ENCODE assay signal across 23 cellular contexts in the genomic region with DNA sequence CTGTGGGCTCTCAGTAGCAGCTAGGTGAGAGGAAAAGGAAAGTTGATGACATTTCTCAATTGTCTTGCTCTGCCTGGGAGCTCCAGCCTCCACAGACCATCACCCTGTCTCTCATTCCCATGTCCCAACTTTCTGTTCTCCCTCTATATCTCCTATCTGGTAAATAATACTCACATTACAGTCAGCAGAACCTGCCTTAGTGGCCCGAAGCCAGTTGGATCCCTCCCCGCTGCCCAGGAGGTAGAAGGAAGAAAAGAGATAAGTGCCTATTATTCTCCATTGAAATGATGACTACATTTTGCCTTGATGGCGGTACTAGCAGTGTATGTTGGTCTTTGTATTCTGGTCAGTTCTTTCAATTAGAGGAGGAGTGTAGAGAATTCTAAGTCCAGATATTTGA.
DNase-seq lines count a peak whose midpoint lies in the region; ATAC-seq and TF ChIP-seq lines count a peak whose summit lies in the region.
"Had no signal": no experiment of that assay in that cellular context is flagged by ENCODE, and none has a peak within 500 bp of the region (broad histone marks: within the 10 kb centered on the region; RNA-seq: fewer than 3 reads in every experiment).

No MANE protein-coding gene starts in this region.

- no peak overlapping the region for H3K9ac ChIP-seq in parathyroid adenoma
- H3K9ac ChIP-seq: BLaER1 treated with 17β-estradiol and CSF1 and Interleukin-3, amounts not matched to agents 10 nM and 100 nM; KMS-11 had no signal

- no peaks in the 10 kb centered on the region for H3K9me3 ChIP-seq in parathyroid adenoma (ENCODE audit: control insufficient read depth, low read length)
- H3K9me3 ChIP-seq: BLaER1 treated with 17β-estradiol and CSF1 and Interleukin-3, amounts not matched to agents 10 nM and 100 nM had no signal

- H3K9me2 ChIP-seq in GM23338 (ENCODE audit: insufficient read depth), result peaks cover 3% of the 10 kb centered on the region; the same call in 1 of the 2 replicates

- H3K27ac ChIP-seq in GM23338 (ENCODE audit: low read depth) (no peak overlapping the region), parathyroid adenoma (peak overlapping the region; percentile 43)
- H3K27ac ChIP-seq: BLaER1 treated with 17β-estradiol and CSF1 and Interleukin-3, amounts not matched to agents 10 nM and 100 nM; HL-60; KMS-11; RWPE1 had no signal

- no peak overlapping the region for H2AFZ ChIP-seq in GM23338
- peak overlapping the region; percentile 66 for H2AFZ ChIP-seq in parathyroid adenoma

- H3K36me3 Mint-ChIP-seq in GM23338 (ENCODE audit: low read depth) (no peaks in the 10 kb centered on the region), brain (peaks cover 11% of the 10 kb centered on the region)
- H3K36me3 Mint-ChIP-seq: IgD-negative memory B cell had no signal

- TF ChIP-seq CTCF in GM23338 (conservative IDR thresholded peaks at IDR 0.05; ENCODE audit: low read depth in 2 of 2) (no peak), brain (conservative IDR thresholded peaks at IDR 0.05) (no peak), parathyroid adenoma (IDR thresholded peaks at IDR 0.05) (no peak)

- no peaks in the 10 kb centered on the region for H4K20me1 ChIP-seq in GM23338 (replicated peaks; ENCODE audit: insufficient read depth)
- H4K20me1 ChIP-seq: BLaER1 treated with 17β-estradiol and CSF1 and Interleukin-3, amounts not matched to agents 10 nM and 100 nM had no signal

- H3K9me3 Mint-ChIP-seq in GM23338 (no peaks in the 10 kb centered on the region), brain (peaks cover 3 to 17% (median 16%) of the 10 kb centered on the region in 5 experiments)
- H3K9me3 Mint-ChIP-seq: CD4-positive, alpha-beta T cell; IgD-negative memory B cell had no signal

- H3K4me3 ChIP-seq in GM23338 (no peak overlapping the region), parathyroid adenoma (ENCODE audit: low read depth, low read length) (no peak overlapping the region)
- H3K4me3 ChIP-seq: BLaER1 treated with 17β-estradiol and CSF1 and Interleukin-3, amounts not matched to agents 10 nM and 100 nM had no signal

- H3K4me2 ChIP-seq in GM23338 (no peak overlapping the region), parathyroid adenoma (ENCODE audit: low read length) (peak overlapping the region; percentile 40)
- H3K4me2 ChIP-seq: BLaER1 treated with 17β-estradiol and CSF1 and Interleukin-3, amounts not matched to agents 10 nM and 100 nM; KMS-11 had no signal

- H3K36me3 ChIP-seq in GM23338 (ENCODE audit: insufficient read depth) (no peaks in the 10 kb centered on the region), parathyroid adenoma (ENCODE audit: control insufficient read depth, insufficient read depth, low read length) (no peaks in the 10 kb centered on the region)
- H3K36me3 ChIP-seq: BLaER1 treated with 17β-estradiol and CSF1 and Interleukin-3, amounts not matched to agents 10 nM and 100 nM had no signal

- peak overlapping the region; percentile 10; the same call in 1 of the 2 replicates for H3K27ac Mint-ChIP-seq in GM23338
- H3K27ac Mint-ChIP-seq in brain, result peak overlapping the region in 3 of 5 experiments; percentile 2 to 78 (median 75)
- H3K27ac Mint-ChIP-seq: CD4-positive, alpha-beta T cell; IgD-negative memory B cell had no signal

- H3K4me1 ChIP-seq in GM23338 (ENCODE audit: insufficient read depth) (no peaks in the 10 kb centered on the region), parathyroid adenoma (peaks cover 27% of the 10 kb centered on the region)
- H3K4me1 ChIP-seq: BLaER1 treated with 17β-estradiol and CSF1 and Interleukin-3, amounts not matched to agents 10 nM and 100 nM had no signal

- DNase-seq in GM23338 (ENCODE audit: low spot score) (no peak), NCI-H2227 treated with DMSO at 0.1 percent for 48 hours (lab: John Stamatoyannopoulos, UW) (peak; percentile 17), nucleus accumbens (lab: John Stamatoyannopoulos, UW) (no peak)
- no peak for DNase-seq in activated naive CD4-positive, alpha-beta T cell treated with anti-CD3 and anti-CD28 coated beads, Interleukin-2, amount 50 U/mL, for 16 hours
- DNase-seq in activated CD4-positive, alpha-beta T cell treated with anti-CD3 and anti-CD28 coated beads, Interleukin-2, amount 50 U/mL, for 1 hour, result no peak
- DNase-seq: AML-193; CD4-positive, alpha-beta T cell; DMS53; GOT3; HCEC 1CT; MM.1S; NCI-H2029; NCI-H446; NCI-H526; SHP77 had no signal

- no peaks in the 10 kb centered on the region for H3F3A ChIP-seq in GM23338 (replicated peaks; ENCODE audit: low read depth)

- H3K79me2 ChIP-seq in GM23338 (replicated peaks; ENCODE audit: insufficient read depth) (no peaks in the 10 kb centered on the region), parathyroid adenoma (no peaks in the 10 kb centered on the region)

- H3K27me3 Mint-ChIP-seq in GM23338 (ENCODE audit: insufficient read depth, low read depth, poor library complexity), result no peaks in the 10 kb centered on the region
- H3K27me3 Mint-ChIP-seq in brain, result no peaks in the 10 kb centered on the region
- H3K27me3 Mint-ChIP-seq: IgD-negative memory B cell had no signal

- H3K27me3 ChIP-seq in GM23338 (ENCODE audit: insufficient read depth) (no peaks in the 10 kb centered on the region), parathyroid adenoma (ENCODE audit: control insufficient read depth, insufficient read depth, low read length) (no peaks in the 10 kb centered on the region)
- H3K27me3 ChIP-seq: BLaER1 treated with 17β-estradiol and CSF1 and Interleukin-3, amounts not matched to agents 10 nM and 100 nM had no signal

- H3K4me3 Mint-ChIP-seq in GM23338 (no peak overlapping the region), brain (peak overlapping the region in 2 of 5 experiments; percentile 51 to 66)
- H3K4me3 Mint-ChIP-seq: CD4-positive, alpha-beta T cell; IgD-negative memory B cell had no signal

- H3K4me1 Mint-ChIP-seq in GM23338 (peaks cover 7% of the 10 kb centered on the region; the same call in 2 of the 3 replicates), brain (peaks cover 30% of the 10 kb centered on the region)
- H3K4me1 Mint-ChIP-seq: IgD-negative memory B cell had no signal

- peak; percentile 49 for ATAC-seq in GM23338
- ATAC-seq: Panc1 had no signal

TF ChIP-seq in GM23338, 12 proteins besides CTCF, POLR2A, EP300 and RAD21:
- TF ChIP-seq ZNF114 (CRISPR knock-in tag; IDR thresholded peaks at IDR 0.05), result no peak
- no peak for TF ChIP-seq JUNB (IDR thresholded peaks at IDR 0.05; ENCODE audit: unreplicated experiment)
